Comparison of ENCODE assay signal across 8 cellular contexts in genomic region chr4:124322234-124322831, GRCh38.
DNase-seq lines count a peak whose midpoint lies in the region; ATAC-seq and TF ChIP-seq lines count a peak whose summit lies in the region.

No MANE protein-coding gene starts in this region.

- peak overlapping the region; percentile 37 for H3K4me2 ChIP-seq in smooth muscle cell

- H3K4me3 Mint-ChIP-seq in activated CD8-positive, alpha-beta memory T cell treated with anti-CD3 and anti-CD28 coated beads, Interleukin-2, amount 10 ng/mL, durations not matched to agents 7 days and 5 days: no peak overlapping the region

- H3K27ac ChIP-seq in RWPE2 (ENCODE audit: poor library complexity, severe bottlenecking) (no peak overlapping the region), smooth muscle cell (ENCODE audit: low read depth) (no peak overlapping the region)

- H3K9ac ChIP-seq in smooth muscle cell (ENCODE audit: low read depth): no peak overlapping the region

- WGBS in smooth muscle cell (ENCODE audit: low lambda C conversion rate): 34% methylated on average over 5 of the region's 5 CpGs

- no peaks in the 10 kb centered on the region for H3K27me3 ChIP-seq in RWPE2 (ENCODE audit: insufficient read depth, poor library complexity, severe bottlenecking)
- H3K27me3 ChIP-seq in smooth muscle cell (ENCODE audit: low read depth): no peaks in the 10 kb centered on the region

- H3K4me3 ChIP-seq in RWPE2 (ENCODE audit: severe bottlenecking) (no peak overlapping the region), smooth muscle cell (no peak overlapping the region)

- no peaks in the 10 kb centered on the region for H3K36me3 Mint-ChIP-seq in activated CD8-positive, alpha-beta memory T cell treated with anti-CD3 and anti-CD28 coated beads, Interleukin-2, amount 10 ng/mL, durations not matched to agents 7 days and 5 days

- H3K27me3 Mint-ChIP-seq in activated CD8-positive, alpha-beta memory T cell treated with anti-CD3 and anti-CD28 coated beads, Interleukin-2, amount 10 ng/mL, durations not matched to agents 7 days and 5 days: peaks cover 4% of the 10 kb centered on the region

- no peaks in the 10 kb centered on the region for H3K36me3 ChIP-seq in RWPE2 (ENCODE audit: low read depth)
- no peaks in the 10 kb centered on the region for H3K36me3 ChIP-seq in smooth muscle cell (ENCODE audit: low read depth)

- H3K27ac Mint-ChIP-seq in activated CD8-positive, alpha-beta memory T cell treated with anti-CD3 and anti-CD28 coated beads, Interleukin-2, amount 10 ng/mL, durations not matched to agents 7 days and 5 days: no peak overlapping the region

- no peaks in the 10 kb centered on the region for H3F3A ChIP-seq in smooth muscle cell (ENCODE audit: low read depth)

- no peaks in the 10 kb centered on the region for H4K20me1 ChIP-seq in smooth muscle cell (ENCODE audit: low read depth)

- ATAC-seq in HG03175 (IDR thresholded peaks at IDR 0.05; ENCODE audit: unreplicated experiment) (peak; percentile 69), RWPE2 (ENCODE audit: low read depth) (no peak)
- ATAC-seq in activated CD8-positive, alpha-beta memory T cell treated with anti-CD3 and anti-CD28 coated beads, Interleukin-2, amount 10 ng/mL, durations not matched to agents 7 days and 5 days: no peak

- H3K9me3 Mint-ChIP-seq in activated CD8-positive, alpha-beta memory T cell treated with anti-CD3 and anti-CD28 coated beads, Interleukin-2, amount 10 ng/mL, durations not matched to agents 7 days and 5 days (ENCODE audit: low read depth): no peaks in the 10 kb centered on the region

- H3K4me1 ChIP-seq in RWPE2 (ENCODE audit: insufficient read depth, poor library complexity, severe bottlenecking): no peaks in the 10 kb centered on the region
- H3K4me1 ChIP-seq in smooth muscle cell (ENCODE audit: low read depth): no peaks in the 10 kb centered on the region

- no peaks in the 10 kb centered on the region for H3K79me2 ChIP-seq in smooth muscle cell (ENCODE audit: low read depth)

- no peak overlapping the region for H2AFZ ChIP-seq in smooth muscle cell (ENCODE audit: low read depth)

- CTCF ChIA-PET in activated CD8-positive, alpha-beta memory T cell treated with anti-CD3 and anti-CD28 coated beads, Interleukin-2, amount 10 ng/mL, durations not matched to agents 7 days and 5 days (lab: Charles Lee): interaction anchor here (1.0 to 1.4 kb wide), 3 partner anchors 962 to 1220 kb away, joined by 3 read pairs; no protein-coding TSS in a partner anchor

- H3K9me3 ChIP-seq in RWPE2 (ENCODE audit: severe bottlenecking) (no peaks in the 10 kb centered on the region), smooth muscle cell (replicated peaks; ENCODE audit: low read depth) (no peaks in the 10 kb centered on the region)

- no peaks in the 10 kb centered on the region for H3K4me1 Mint-ChIP-seq in activated CD8-positive, alpha-beta memory T cell treated with anti-CD3 and anti-CD28 coated beads, Interleukin-2, amount 10 ng/mL, durations not matched to agents 7 days and 5 days

- DNase-seq in NCI-H2196 (lab: John Stamatoyannopoulos, UW; ENCODE audit: unreplicated experiment) (peak; percentile 12), NCI-H2196 treated with DMSO at 0.1 percent for 48 hours (lab: John Stamatoyannopoulos, UW; ENCODE audit: unreplicated experiment) (no peak), RWPE2 (ENCODE audit: low spot score) (no peak), foreskin melanocyte (peak; percentile 49), smooth muscle cell (lab: John Stamatoyannopoulos, UW; ENCODE audit: unreplicated experiment) (no peak)
- no peak for DNase-seq in activated CD8-positive, alpha-beta memory T cell treated with anti-CD3 and anti-CD28 coated beads, Interleukin-2, amount 10 ng/mL, durations not matched to agents 7 days and 5 days
- no peak for DNase-seq in activated CD8-positive, alpha-beta memory T cell treated with anti-CD3 and anti-CD28 coated beads for 24 hours

- TF ChIP-seq CTCF in RWPE2 (IDR thresholded peaks at IDR 0.05; ENCODE audit: poor library complexity, severe bottlenecking): peak; percentile 84
- peak; percentile 65 for TF ChIP-seq CTCF in smooth muscle cell (IDR thresholded peaks at IDR 0.05; ENCODE audit: borderline replicate concordance, insufficient read depth, poor library complexity, severe bottlenecking)

Comparison
In these comparisons a context has a peak if more than half of its experiments do, and no peak if none do; other contexts are left out.
1. DNase-seq: peak in NCI-H2196 (single experiment) and foreskin melanocyte (single experiment); none in NCI-H2196 treated with DMSO at 0.1 percent for 48 hours (single experiment), RWPE2 (single experiment), smooth muscle cell (single experiment), activated CD8-positive, alpha-beta memory T cell treated with anti-CD3 and anti-CD28 coated beads, Interleukin-2, amount 10 ng/mL, durations not matched to agents 7 days and 5 days (single experiment) and activated CD8-positive, alpha-beta memory T cell treated with anti-CD3 and anti-CD28 coated beads for 24 hours (single experiment).